ENCODE assay signal across 31 cellular contexts in the genomic region with DNA sequence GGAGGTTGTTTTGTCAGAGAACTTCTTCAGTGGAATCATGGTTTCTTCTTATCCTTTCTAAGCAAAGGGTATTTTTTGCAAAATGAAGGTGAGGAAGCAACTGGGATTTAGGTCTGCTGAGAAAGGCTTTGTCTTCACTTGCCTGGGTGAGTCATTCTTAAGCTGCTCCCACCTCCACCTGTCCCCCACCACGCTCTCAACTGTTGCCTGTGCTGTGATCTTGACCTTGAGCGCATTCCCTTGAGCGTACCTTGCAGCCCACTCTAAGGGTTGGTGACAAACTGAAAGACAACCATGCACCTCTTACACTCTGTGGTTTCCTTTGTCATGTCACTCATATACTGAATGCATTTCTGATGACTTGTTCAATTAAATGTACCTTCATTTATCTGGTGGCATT.
"Had no signal": no experiment of that assay in that cellular context is flagged by ENCODE, and none has a peak within 500 bp of the region (broad histone marks: within the 10 kb centered on the region; RNA-seq: fewer than 3 reads in every experiment).

No MANE protein-coding gene starts in this region.

- H3K27ac ChIP-seq: brain microvascular endothelial cell, PC-9, RWPE1, VCaP had no signal

- H3K9me3 Mint-ChIP-seq: activated naive CD8-positive, alpha-beta T cell treated with anti-CD3 and anti-CD28 coated beads for 36 hours had no signal

- H3K27me3 Mint-ChIP-seq: activated CD4-positive, alpha-beta memory T cell treated with anti-CD3 and anti-CD28 coated beads, Interleukin-2, amount 10 ng/mL, durations not matched to agents 7 days and 5 days; activated CD8-positive, alpha-beta memory T cell treated with anti-CD3 and anti-CD28 coated beads, Interleukin-2, amount 10 ng/mL, durations not matched to agents 7 days and 5 days; activated naive CD8-positive, alpha-beta T cell treated with anti-CD3 and anti-CD28 coated beads for 36 hours had no signal

- H3K27ac Mint-ChIP-seq: activated CD4-positive, alpha-beta memory T cell treated with anti-CD3 and anti-CD28 coated beads, Interleukin-2, amount 10 ng/mL, durations not matched to agents 7 days and 5 days; activated CD8-positive, alpha-beta memory T cell treated with anti-CD3 and anti-CD28 coated beads, Interleukin-2, amount 10 ng/mL, durations not matched to agents 7 days and 5 days; activated naive CD8-positive, alpha-beta T cell treated with anti-CD3 and anti-CD28 coated beads for 36 hours had no signal

- H3K4me3 Mint-ChIP-seq: activated CD4-positive, alpha-beta memory T cell treated with anti-CD3 and anti-CD28 coated beads, Interleukin-2, amount 10 ng/mL, durations not matched to agents 7 days and 5 days; activated CD8-positive, alpha-beta memory T cell treated with anti-CD3 and anti-CD28 coated beads, Interleukin-2, amount 10 ng/mL, durations not matched to agents 7 days and 5 days; activated naive CD8-positive, alpha-beta T cell treated with anti-CD3 and anti-CD28 coated beads for 36 hours had no signal

- H3K27me3 ChIP-seq: brain microvascular endothelial cell, cardiac muscle cell had no signal

- H3K36me3 Mint-ChIP-seq: activated CD8-positive, alpha-beta memory T cell treated with anti-CD3 and anti-CD28 coated beads, Interleukin-2, amount 10 ng/mL, durations not matched to agents 7 days and 5 days; activated naive CD8-positive, alpha-beta T cell treated with anti-CD3 and anti-CD28 coated beads for 36 hours had no signal

- H3K4me1 Mint-ChIP-seq: activated CD4-positive, alpha-beta memory T cell treated with anti-CD3 and anti-CD28 coated beads, Interleukin-2, amount 10 ng/mL, durations not matched to agents 7 days and 5 days; activated CD8-positive, alpha-beta memory T cell treated with anti-CD3 and anti-CD28 coated beads, Interleukin-2, amount 10 ng/mL, durations not matched to agents 7 days and 5 days; activated naive CD8-positive, alpha-beta T cell treated with anti-CD3 and anti-CD28 coated beads for 36 hours had no signal

- DNase-seq: activated CD4-positive, alpha-beta memory T cell treated with anti-CD3 and anti-CD28 coated beads, Interleukin-2, amount 10 ng/mL, durations not matched to agents 7 days and 5 days; activated CD4-positive, alpha-beta T cell treated with anti-CD3 and anti-CD28 coated beads for 1 hour; activated CD4-positive, alpha-beta T cell treated with anti-CD3 and anti-CD28 coated beads for 48 hours; activated CD4-positive, CD25-positive, alpha-beta regulatory T cell; activated CD8-positive, alpha-beta memory T cell treated with anti-CD3 and anti-CD28 coated beads for 24 hours; activated CD8-positive, alpha-beta memory T cell treated with anti-CD3 and anti-CD28 coated beads, Interleukin-2, amount 10 ng/mL, durations not matched to agents 7 days and 5 days; activated CD8-positive, alpha-beta memory T cell treated with anti-CD3 and anti-CD28 coated beads, Interleukin-2, amount 50 U/mL, for 48 hours; activated effector memory CD4-positive, alpha-beta T cell treated with Interleukin-2 at 50 U/mL for 16 hours; activated naive CD4-positive, alpha-beta T cell treated with anti-CD3 and anti-CD28 coated beads, Interleukin-2, amount 50 U/mL, for 16 hours; activated naive CD8-positive, alpha-beta T cell treated with anti-CD3 and anti-CD28 coated beads for 36 hours; activated T-cell treated with anti-CD3 and anti-CD28 coated beads, Interleukin-2, amount 50 U/mL, for 48 hours; amniotic stem cell; aorta; brain microvascular endothelial cell; NCI-H1105; NCI-H1417 treated with DMSO at 0.1 percent for 48 hours; NCI-H187 treated with DMSO at 0.1 percent for 48 hours; NCI-H2081; NCI-H345; NCI-H524 treated with DMSO at 0.1 percent for 48 hours; PC-9; SIG-M5; SW 1271; T-helper 1 cell; T-helper 2 cell; T-helper 9 cell had no signal

- H3K36me3 ChIP-seq: brain microvascular endothelial cell, cardiac muscle cell had no signal

- H3K4me3 ChIP-seq: cardiac muscle cell, PC-9 had no signal

- ATAC-seq: activated CD8-positive, alpha-beta memory T cell treated with anti-CD3 and anti-CD28 coated beads, Interleukin-2, amount 10 ng/mL, durations not matched to agents 7 days and 5 days; Right ventricle myocardium inferior; SK-N-SH treated with all-trans-retinoic acid at 6 μM for 48 hours had no signal
